In genomic region chr5:56012281-56012963, GRCh38 we compare ENCODE assay signal across 8 cellular contexts. TPM values are rescaled to one million over a fixed set of nuclear protein-coding genes. Genes with fewer than 3 reads are reported as not detected.
DNase-seq lines count a peak whose midpoint lies in the region; ATAC-seq, FAIRE-seq and TF ChIP-seq lines count a peak whose summit lies in the region.

No MANE protein-coding gene starts in this region.

- no peak overlapping the region for H2AFZ ChIP-seq in HepG2 (ENCODE audit: low read length)

- TF ChIP-seq CTCF in HepG2 (CRISPR knock-in tag; IDR thresholded peaks at IDR 0.05), result no peak

- FAIRE-seq in GM18507 (lab: Jason Lieb, UNC) (peak; percentile 69), HepG2 (lab: Jason Lieb, UNC) (peak; percentile 95)

- peak overlapping the region; percentile 60 for H3K27ac ChIP-seq in HepG2 (ENCODE audit: extremely low read length, insufficient read depth, low read length)

- intact Hi-C loops in HepG2 (cut with micrococcal nuclease; ENCODE audit: unreplicated experiment), result no loop called here

- POLR2A ChIA-PET in HepG2 (lab: Yijun Ruan, JAX), result interaction anchor here (0.9 to 1.8 kb wide), 9 partner anchors 9 to 111 kb away, joined by 3 to 8 read pairs (median 4); partner anchors contain the start of gene IL6ST

- no peak overlapping the region for H3K4me2 ChIP-seq in HepG2 (ENCODE audit: low read depth, low read length)

- TF ChIP-seq EP300 in HepG2 (IDR thresholded peaks at IDR 0.05; ENCODE audit: low read depth in 2 of 2, low read length in 2 of 2) (peak in 1 of 2 experiments; percentile 64; a peak in 2 of 4 replicates), HepG2 (CRISPR knock-in tag; IDR thresholded peaks at IDR 0.05; ENCODE audit: borderline replicate concordance) (no peak)

- no peak for DNase-seq in GM18507 (ENCODE audit: extremely low spot score, insufficient read length, low read depth)
- peak; percentile 10 for DNase-seq in activated T-helper 1 cell treated with Interleukin-2 at 50 U/mL for 16 hours (ENCODE audit: low read depth)
- DNase-seq in HepG2 (ENCODE audit: low spot score), result peak; percentile 90
- DNase-seq in SK-N-DZ (ENCODE audit: low spot score), result no peak
- no peak for DNase-seq in SIG-M5 treated with dmso at 0.1 percent for 504 hours (lab: John Stamatoyannopoulos, UW; ENCODE audit: unreplicated experiment)
- no peak for DNase-seq in DMS79 treated with DMSO at 0.1 percent for 48 hours (lab: John Stamatoyannopoulos, UW)

- H4K20me1 ChIP-seq in HepG2 (ENCODE audit: insufficient read depth, low read length), result no peaks in the 10 kb centered on the region

- no peaks in the 10 kb centered on the region for H3K36me3 ChIP-seq in HepG2 (replicated peaks in 1 of 2; ENCODE audit: control insufficient read depth in 1 of 2, insufficient read depth in 2 of 2, low read length in 2 of 2)

- H3K9me3 ChIP-seq in HepG2 (ENCODE audit: low read length), result no peaks in the 10 kb centered on the region

- peaks cover 27% of the 10 kb centered on the region for H3K4me1 ChIP-seq in HepG2 (ENCODE audit: insufficient read depth, low read length)

- BruUV-seq in HepG2 (replicated peaks; lab: Mats Ljungman, UMichigan), result no TSS peak

- in situ Hi-C loops in HepG2 (cut with HindIII; ENCODE audit: extremely low pct_ligation_motif_present, low pct_unique_long_range_greater_than_20kb), result no loop called here

- CTCF ChIA-PET in HepG2 (lab: Yijun Ruan, JAX; ENCODE audit: low intra/inter-chr PET ratio, low total read pairs), result no interaction called here

- ATAC-seq in HG03139 (IDR thresholded peaks at IDR 0.05; ENCODE audit: unreplicated experiment), result peak; percentile 60
- peak; percentile 99 for ATAC-seq in HepG2
- ATAC-seq in GM21528 (IDR thresholded peaks at IDR 0.05; ENCODE audit: low FRiP score, unreplicated experiment), result no peak

- H3K27me3 ChIP-seq in HepG2 (ENCODE audit: control insufficient read depth in 1 of 2, insufficient read depth in 2 of 2, low read length in 2 of 2), result no peaks in the 10 kb centered on the region

- no peak for TF ChIP-seq RAD21 in HepG2 (CRISPR knock-in tag; IDR thresholded peaks at IDR 0.05)

- no peak overlapping the region; the same call in 1 of the 2 replicates for H3K9ac ChIP-seq in HepG2 (ENCODE audit: insufficient read depth, low read depth, low read length)

- TF ChIP-seq POLR2A in HepG2 (IDR thresholded peaks at IDR 0.05; ENCODE audit: insufficient read depth in 1 of 2, low read depth in 2 of 2, low read length in 2 of 2), result no peak

- H3K79me2 ChIP-seq in HepG2 (ENCODE audit: insufficient read depth, low read length), result no peaks in the 10 kb centered on the region

- no peak overlapping the region for H3K4me3 ChIP-seq in HepG2 (replicated peaks in 1 of 3; ENCODE audit: insufficient read depth in 1 of 3, low read depth in 2 of 3, low read length in 3 of 3)

- 33% methylated on average over 5 of the region's 5 CpGs for WGBS in HepG2 (ENCODE audit: low lambda C conversion rate)

TF ChIP-seq in HepG2, 621 proteins besides CTCF, POLR2A, EP300 and RAD21 (continues in another document):
- TF ChIP-seq, protein P1, sequence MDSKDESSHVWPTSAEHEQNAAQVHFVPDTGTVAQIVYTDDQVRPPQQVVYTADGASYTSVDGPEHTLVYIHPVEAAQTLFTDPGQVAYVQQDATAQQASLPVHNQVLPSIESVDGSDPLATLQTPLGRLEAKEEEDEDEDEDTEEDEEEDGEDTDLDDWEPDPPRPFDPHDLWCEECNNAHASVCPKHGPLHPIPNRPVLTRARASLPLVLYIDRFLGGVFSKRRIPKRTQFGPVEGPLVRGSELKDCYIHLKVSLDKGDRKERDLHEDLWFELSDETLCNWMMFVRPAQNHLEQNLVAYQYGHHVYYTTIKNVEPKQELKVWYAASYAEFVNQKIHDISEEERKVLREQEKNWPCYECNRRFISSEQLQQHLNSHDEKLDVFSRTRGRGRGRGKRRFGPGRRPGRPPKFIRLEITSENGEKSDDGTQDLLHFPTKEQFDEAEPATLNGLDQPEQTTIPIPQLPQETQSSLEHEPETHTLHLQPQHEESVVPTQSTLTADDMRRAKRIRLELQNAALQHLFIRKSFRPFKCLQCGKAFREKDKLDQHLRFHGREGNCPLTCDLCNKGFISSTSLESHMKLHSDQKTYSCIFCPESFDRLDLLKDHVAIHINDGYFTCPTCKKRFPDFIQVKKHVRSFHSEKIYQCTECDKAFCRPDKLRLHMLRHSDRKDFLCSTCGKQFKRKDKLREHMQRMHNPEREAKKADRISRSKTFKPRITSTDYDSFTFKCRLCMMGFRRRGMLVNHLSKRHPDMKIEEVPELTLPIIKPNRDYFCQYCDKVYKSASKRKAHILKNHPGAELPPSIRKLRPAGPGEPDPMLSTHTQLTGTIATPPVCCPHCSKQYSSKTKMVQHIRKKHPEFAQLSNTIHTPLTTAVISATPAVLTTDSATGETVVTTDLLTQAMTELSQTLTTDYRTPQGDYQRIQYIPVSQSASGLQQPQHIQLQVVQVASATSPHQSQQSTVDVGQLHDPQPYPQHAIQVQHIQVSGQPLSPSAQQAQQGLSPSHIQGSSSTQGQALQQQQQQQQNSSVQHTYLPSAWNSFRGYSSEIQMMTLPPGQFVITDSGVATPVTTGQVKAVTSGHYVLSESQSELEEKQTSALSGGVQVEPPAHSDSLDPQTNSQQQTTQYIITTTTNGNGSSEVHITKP (CRISPR knock-in tag; IDR thresholded peaks at IDR 0.05; ENCODE audit: low read depth), result peak; percentile 83
- no peak for TF ChIP-seq ZNF713 (CRISPR knock-in tag; IDR thresholded peaks at IDR 0.05)
- TF ChIP-seq, protein P2, sequence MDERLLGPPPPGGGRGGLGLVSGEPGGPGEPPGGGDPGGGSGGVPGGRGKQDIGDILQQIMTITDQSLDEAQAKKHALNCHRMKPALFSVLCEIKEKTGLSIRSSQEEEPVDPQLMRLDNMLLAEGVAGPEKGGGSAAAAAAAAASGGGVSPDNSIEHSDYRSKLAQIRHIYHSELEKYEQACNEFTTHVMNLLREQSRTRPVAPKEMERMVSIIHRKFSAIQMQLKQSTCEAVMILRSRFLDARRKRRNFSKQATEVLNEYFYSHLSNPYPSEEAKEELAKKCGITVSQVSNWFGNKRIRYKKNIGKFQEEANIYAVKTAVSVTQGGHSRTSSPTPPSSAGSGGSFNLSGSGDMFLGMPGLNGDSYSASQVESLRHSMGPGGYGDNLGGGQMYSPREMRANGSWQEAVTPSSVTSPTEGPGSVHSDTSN (CRISPR knock-in tag; IDR thresholded peaks at IDR 0.05), result no peak
- TF ChIP-seq ZNF317 (CRISPR knock-in tag; IDR thresholded peaks at IDR 0.05), result 0 out of 2 replicates have a peak, but pooled peaks have one; percentile 51
- TF ChIP-seq PAWR (CRISPR knock-in tag; IDR thresholded peaks at IDR 0.05; ENCODE audit: borderline replicate concordance), result no peak
- no peak for TF ChIP-seq HNRNPLL (IDR thresholded peaks at IDR 0.05; ENCODE audit: low read depth, low read length, poor library complexity, severe bottlenecking)
- TF ChIP-seq CCDC6 (CRISPR knock-in tag; IDR thresholded peaks at IDR 0.05), result no peak
- TF ChIP-seq KAT8 (CRISPR knock-in tag; IDR thresholded peaks at IDR 0.05), result peak; percentile 61; the same call in 1 of the 2 replicates
- peak; percentile 69; the same call in 1 of the 2 replicates for TF ChIP-seq KDM1A (CRISPR knock-in tag; IDR thresholded peaks at IDR 0.05)
- 0 out of 2 replicates have a peak, but pooled peaks have one; percentile 63 for TF ChIP-seq ZSCAN5A (CRISPR knock-in tag; IDR thresholded peaks at IDR 0.05; ENCODE audit: borderline replicate concordance)
- no peak for TF ChIP-seq ZNF776 (CRISPR knock-in tag; IDR thresholded peaks at IDR 0.05)
- peak; percentile 44; the same call in 1 of the 2 replicates for TF ChIP-seq MIXL1 (CRISPR knock-in tag; IDR thresholded peaks at IDR 0.05)
- peak; percentile 16 for TF ChIP-seq YY1 (IDR thresholded peaks at IDR 0.05; ENCODE audit: insufficient read depth, insufficient replicate concordance, low read depth, low read length)
- TF ChIP-seq ELF4 (CRISPR knock-in tag; IDR thresholded peaks at IDR 0.05; ENCODE audit: borderline replicate concordance), result no peak
- no peak for TF ChIP-seq NFATC3 (CRISPR knock-in tag; IDR thresholded peaks at IDR 0.05)

RNA-seq across cellular contexts. Expression of gene IL6ST, which starts 17.7 kb away (rescaled TPM):
- 161 and 166 TPM in 2 replicates for total RNA-seq in HepG2 (2016; rRNA removed; fragmentation: Illumina TruSeq; extraction: Trizol)
- 14.7 and 15.1 TPM in 2 replicates for total RNA-seq in HepG2 (2016; cell fraction: cytosol; rRNA removed; fragmentation: Illumina TruSeq; extraction: Trizol; ENCODE audit: low read depth)
- total RNA-seq in HepG2 (2016; cell fraction: insoluble cytoplasmic fraction; rRNA removed; fragmentation: Illumina TruSeq; extraction: Trizol), result 168 TPM in 2 replicates
- total RNA-seq in HepG2 (2016; cell fraction: membrane; rRNA removed; fragmentation: Illumina TruSeq; extraction: Trizol), result 65.8 and 71.7 TPM in 2 replicates
- 163 and 201 TPM in 2 replicates for total RNA-seq in HepG2 (2016; cell fraction: nucleus; rRNA removed; fragmentation: Illumina TruSeq; extraction: Trizol)
- polyA plus RNA-seq in HepG2 (2011; rRNA removed), result 57.9 and 66.6 TPM in 2 replicates
- 31.2 and 65.6 TPM in 2 replicates for polyA plus RNA-seq in HepG2 (2011; cell fraction: cytosol; rRNA removed)
- 23.4 and 30.7 TPM in 2 replicates for polyA plus RNA-seq in HepG2 (2011; cell fraction: nucleus; rRNA removed)
- 51.0 and 78.1 TPM in 2 replicates for polyA plus RNA-seq in HepG2 (2012)
- 2.0 and 2.1 TPM in 2 replicates for polyA plus RNA-seq in HepG2 (2016; cell fraction: cytosol; fragmentation: Illumina TruSeq; extraction: Trizol; ENCODE audit: low read depth)
- 43.1 and 49.7 TPM in 2 replicates for polyA plus RNA-seq in HepG2 (2016; cell fraction: insoluble cytoplasmic fraction; fragmentation: Illumina TruSeq; extraction: Trizol; ENCODE audit: low read depth)
- polyA plus RNA-seq in HepG2 (2016; cell fraction: membrane; fragmentation: Illumina TruSeq; extraction: Trizol; ENCODE audit: low read depth), result 9.8 and 10.4 TPM in 2 replicates
- 83.2 and 85.6 TPM in 2 replicates for polyA plus RNA-seq in HepG2 (2016; cell fraction: nucleus; fragmentation: Illumina TruSeq; extraction: Trizol; ENCODE audit: insufficient read depth, low read depth)
- 72.6 and 124 TPM in 2 replicates for polyA minus RNA-seq in HepG2 (2011; rRNA and poly(A)+ RNA removed; ENCODE audit: low replicate concordance)
- 241 and 268 TPM in 2 replicates for polyA minus RNA-seq in HepG2 (2011; cell fraction: cytosol; rRNA and poly(A)+ RNA removed)
- 145 and 264 TPM in 2 replicates for polyA minus RNA-seq in HepG2 (2011; cell fraction: nucleus; rRNA and poly(A)+ RNA removed)
- polyA plus RNA-seq in SK-N-DZ (2014; cell fraction: cytosol; rRNA removed), result 12.0 and 13.2 TPM in 2 replicates
- polyA plus RNA-seq in SK-N-DZ (2014; cell fraction: nucleus; rRNA removed), result 8.9 and 11.2 TPM in 2 replicates

Comparison
In these comparisons a context has a peak if more than half of its experiments do, and no peak if none do; other contexts are left out.
1. DNase-seq: peak in activated T-helper 1 cell treated with Interleukin-2 at 50 U/mL for 16 hours (single experiment) and HepG2 (single experiment); none in GM18507 (single experiment), SK-N-DZ (single experiment), SIG-M5 treated with dmso at 0.1 percent for 504 hours (single experiment) and DMS79 treated with DMSO at 0.1 percent for 48 hours (single experiment).